ENCODE assay signal across 1 cellular context in the genomic region with DNA sequence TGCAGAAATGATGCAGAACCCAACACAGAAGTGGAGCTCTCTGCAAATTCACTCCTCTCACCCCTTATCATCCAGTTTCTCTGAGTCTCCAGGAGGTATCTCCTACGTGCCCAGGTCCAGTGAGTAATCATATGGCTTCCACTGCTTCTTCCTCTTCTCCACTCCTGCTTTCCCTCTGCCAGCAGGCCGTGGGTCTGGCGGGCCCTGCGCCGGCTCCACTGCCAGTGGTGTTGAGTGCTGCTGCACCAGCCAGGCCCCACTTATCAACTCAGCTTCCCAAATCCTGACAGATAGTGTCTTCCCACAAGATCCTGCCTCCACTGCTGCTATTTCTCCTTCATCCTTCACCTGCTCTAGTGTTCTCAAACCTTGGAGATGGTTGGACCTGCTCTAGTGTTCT.
TF ChIP-seq lines count a peak whose summit lies in the region.

No MANE protein-coding gene starts in this region.

TF ChIP-seq in GM23338, 12 proteins besides CTCF, POLR2A, EP300 and RAD21:
- TF ChIP-seq, protein P1, sequence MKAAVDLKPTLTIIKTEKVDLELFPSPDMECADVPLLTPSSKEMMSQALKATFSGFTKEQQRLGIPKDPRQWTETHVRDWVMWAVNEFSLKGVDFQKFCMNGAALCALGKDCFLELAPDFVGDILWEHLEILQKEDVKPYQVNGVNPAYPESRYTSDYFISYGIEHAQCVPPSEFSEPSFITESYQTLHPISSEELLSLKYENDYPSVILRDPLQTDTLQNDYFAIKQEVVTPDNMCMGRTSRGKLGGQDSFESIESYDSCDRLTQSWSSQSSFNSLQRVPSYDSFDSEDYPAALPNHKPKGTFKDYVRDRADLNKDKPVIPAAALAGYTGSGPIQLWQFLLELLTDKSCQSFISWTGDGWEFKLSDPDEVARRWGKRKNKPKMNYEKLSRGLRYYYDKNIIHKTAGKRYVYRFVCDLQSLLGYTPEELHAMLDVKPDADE (IDR thresholded peaks at IDR 0.05) = no peak
- TF ChIP-seq STAT1 (IDR thresholded peaks at IDR 0.05; ENCODE audit: unreplicated experiment) (no peak), ZNF114 (CRISPR knock-in tag; IDR thresholded peaks at IDR 0.05) (no peak), NANOG (IDR thresholded peaks at IDR 0.05; ENCODE audit: borderline replicate concordance) (no peak), ZNF331 (CRISPR knock-in tag; IDR thresholded peaks at IDR 0.05; ENCODE audit: low read depth) (no peak), CREB1 (CRISPR knock-in tag; IDR thresholded peaks at IDR 0.05; ENCODE audit: low read depth) (no peak), EZH2phosphoT487 (IDR thresholded peaks at IDR 0.05; ENCODE audit: unreplicated experiment) (no peak), POLR2AphosphoS5 (IDR thresholded peaks at IDR 0.05; ENCODE audit: low read depth) (no peak), EZH2 (IDR thresholded peaks at IDR 0.05; ENCODE audit: low read depth, unreplicated experiment) (no peak), JUNB (IDR thresholded peaks at IDR 0.05; ENCODE audit: unreplicated experiment) (no peak)
- TF ChIP-seq, protein P2, sequence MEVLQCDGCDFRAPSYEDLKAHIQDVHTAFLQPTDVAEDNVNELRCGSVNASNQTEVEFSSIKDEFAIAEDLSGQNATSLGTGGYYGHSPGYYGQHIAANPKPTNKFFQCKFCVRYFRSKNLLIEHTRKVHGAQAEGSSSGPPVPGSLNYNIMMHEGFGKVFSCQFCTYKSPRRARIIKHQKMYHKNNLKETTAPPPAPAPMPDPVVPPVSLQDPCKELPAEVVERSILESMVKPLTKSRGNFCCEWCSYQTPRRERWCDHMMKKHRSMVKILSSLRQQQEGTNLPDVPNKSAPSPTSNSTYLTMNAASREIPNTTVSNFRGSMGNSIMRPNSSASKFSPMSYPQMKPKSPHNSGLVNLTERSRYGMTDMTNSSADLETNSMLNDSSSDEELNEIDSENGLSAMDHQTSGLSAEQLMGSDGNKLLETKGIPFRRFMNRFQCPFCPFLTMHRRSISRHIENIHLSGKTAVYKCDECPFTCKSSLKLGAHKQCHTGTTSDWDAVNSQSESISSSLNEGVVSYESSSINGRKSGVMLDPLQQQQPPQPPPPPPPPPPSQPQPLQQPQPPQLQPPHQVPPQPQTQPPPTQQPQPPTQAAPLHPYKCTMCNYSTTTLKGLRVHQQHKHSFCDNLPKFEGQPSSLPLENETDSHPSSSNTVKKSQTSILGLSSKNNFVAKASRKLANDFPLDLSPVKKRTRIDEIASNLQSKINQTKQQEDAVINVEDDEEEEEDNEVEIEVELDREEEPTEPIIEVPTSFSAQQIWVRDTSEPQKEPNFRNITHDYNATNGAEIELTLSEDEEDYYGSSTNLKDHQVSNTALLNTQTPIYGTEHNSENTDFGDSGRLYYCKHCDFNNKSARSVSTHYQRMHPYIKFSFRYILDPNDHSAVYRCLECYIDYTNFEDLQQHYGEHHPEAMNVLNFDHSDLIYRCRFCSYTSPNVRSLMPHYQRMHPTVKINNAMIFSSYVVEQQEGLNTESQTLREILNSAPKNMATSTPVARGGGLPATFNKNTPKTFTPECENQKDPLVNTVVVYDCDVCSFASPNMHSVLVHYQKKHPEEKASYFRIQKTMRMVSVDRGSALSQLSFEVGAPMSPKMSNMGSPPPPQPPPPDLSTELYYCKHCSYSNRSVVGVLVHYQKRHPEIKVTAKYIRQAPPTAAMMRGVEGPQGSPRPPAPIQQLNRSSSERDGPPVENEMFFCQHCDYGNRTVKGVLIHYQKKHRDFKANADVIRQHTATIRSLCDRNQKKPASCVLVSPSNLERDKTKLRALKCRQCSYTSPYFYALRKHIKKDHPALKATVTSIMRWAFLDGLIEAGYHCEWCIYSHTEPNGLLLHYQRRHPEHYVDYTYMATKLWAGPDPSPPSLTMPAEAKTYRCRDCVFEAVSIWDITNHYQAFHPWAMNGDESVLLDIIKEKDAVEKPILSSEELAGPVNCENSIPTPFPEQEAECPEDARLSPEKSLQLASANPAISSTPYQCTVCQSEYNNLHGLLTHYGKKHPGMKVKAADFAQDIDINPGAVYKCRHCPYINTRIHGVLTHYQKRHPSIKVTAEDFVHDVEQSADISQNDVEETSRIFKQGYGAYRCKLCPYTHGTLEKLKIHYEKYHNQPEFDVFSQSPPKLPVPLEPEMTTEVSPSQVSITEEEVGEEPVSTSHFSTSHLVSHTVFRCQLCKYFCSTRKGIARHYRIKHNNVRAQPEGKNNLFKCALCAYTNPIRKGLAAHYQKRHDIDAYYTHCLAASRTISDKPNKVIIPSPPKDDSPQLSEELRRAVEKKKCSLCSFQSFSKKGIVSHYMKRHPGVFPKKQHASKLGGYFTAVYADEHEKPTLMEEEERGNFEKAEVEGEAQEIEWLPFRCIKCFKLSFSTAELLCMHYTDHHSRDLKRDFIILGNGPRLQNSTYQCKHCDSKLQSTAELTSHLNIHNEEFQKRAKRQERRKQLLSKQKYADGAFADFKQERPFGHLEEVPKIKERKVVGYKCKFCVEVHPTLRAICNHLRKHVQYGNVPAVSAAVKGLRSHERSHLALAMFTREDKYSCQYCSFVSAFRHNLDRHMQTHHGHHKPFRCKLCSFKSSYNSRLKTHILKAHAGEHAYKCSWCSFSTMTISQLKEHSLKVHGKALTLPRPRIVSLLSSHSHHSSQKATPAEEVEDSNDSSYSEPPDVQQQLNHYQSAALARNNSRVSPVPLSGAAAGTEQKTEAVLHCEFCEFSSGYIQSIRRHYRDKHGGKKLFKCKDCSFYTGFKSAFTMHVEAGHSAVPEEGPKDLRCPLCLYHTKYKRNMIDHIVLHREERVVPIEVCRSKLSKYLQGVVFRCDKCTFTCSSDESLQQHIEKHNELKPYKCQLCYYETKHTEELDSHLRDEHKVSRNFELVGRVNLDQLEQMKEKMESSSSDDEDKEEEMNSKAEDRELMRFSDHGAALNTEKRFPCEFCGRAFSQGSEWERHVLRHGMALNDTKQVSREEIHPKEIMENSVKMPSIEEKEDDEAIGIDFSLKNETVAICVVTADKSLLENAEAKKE (CRISPR knock-in tag; IDR thresholded peaks at IDR 0.05) = no peak
- TF ChIP-seq, protein P3, sequence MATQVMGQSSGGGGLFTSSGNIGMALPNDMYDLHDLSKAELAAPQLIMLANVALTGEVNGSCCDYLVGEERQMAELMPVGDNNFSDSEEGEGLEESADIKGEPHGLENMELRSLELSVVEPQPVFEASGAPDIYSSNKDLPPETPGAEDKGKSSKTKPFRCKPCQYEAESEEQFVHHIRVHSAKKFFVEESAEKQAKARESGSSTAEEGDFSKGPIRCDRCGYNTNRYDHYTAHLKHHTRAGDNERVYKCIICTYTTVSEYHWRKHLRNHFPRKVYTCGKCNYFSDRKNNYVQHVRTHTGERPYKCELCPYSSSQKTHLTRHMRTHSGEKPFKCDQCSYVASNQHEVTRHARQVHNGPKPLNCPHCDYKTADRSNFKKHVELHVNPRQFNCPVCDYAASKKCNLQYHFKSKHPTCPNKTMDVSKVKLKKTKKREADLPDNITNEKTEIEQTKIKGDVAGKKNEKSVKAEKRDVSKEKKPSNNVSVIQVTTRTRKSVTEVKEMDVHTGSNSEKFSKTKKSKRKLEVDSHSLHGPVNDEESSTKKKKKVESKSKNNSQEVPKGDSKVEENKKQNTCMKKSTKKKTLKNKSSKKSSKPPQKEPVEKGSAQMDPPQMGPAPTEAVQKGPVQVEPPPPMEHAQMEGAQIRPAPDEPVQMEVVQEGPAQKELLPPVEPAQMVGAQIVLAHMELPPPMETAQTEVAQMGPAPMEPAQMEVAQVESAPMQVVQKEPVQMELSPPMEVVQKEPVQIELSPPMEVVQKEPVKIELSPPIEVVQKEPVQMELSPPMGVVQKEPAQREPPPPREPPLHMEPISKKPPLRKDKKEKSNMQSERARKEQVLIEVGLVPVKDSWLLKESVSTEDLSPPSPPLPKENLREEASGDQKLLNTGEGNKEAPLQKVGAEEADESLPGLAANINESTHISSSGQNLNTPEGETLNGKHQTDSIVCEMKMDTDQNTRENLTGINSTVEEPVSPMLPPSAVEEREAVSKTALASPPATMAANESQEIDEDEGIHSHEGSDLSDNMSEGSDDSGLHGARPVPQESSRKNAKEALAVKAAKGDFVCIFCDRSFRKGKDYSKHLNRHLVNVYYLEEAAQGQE (IDR thresholded peaks at IDR 0.05; ENCODE audit: unreplicated experiment) = no peak
